In genomic region chr11:126113515-126113957, GRCh38 we compare ENCODE assay signal across 8 cellular contexts. TPM values are rescaled to one million over a fixed set of nuclear protein-coding genes. Genes with fewer than 3 reads are reported as not detected.
DNase-seq lines count a peak whose midpoint lies in the region; ATAC-seq and TF ChIP-seq lines count a peak whose summit lies in the region.

No MANE protein-coding gene starts in this region.

- no peak for ATAC-seq in natural killer cell treated with Interleukin-12 subunit alpha and Interleukin-12 subunit beta and Interleukin-15 and Interleukin-18, amount 100 ng/mL, for 72 hours
- no peak for ATAC-seq in HG02571 (IDR thresholded peaks at IDR 0.05; ENCODE audit: unreplicated experiment)

- no peak overlapping the region for H3K18ac ChIP-seq in mesenchymal stem cell (ENCODE audit: low read depth in 1 of 2, low read length in 2 of 2)

- no peak overlapping the region for H2BK5ac ChIP-seq in mesenchymal stem cell (ENCODE audit: low read depth, low read length, poor library complexity, severe bottlenecking)

- H3K27ac Mint-ChIP-seq in natural killer cell treated with Interleukin-12 subunit alpha and Interleukin-12 subunit beta and Interleukin-15 and Interleukin-18, amount 100 ng/mL, for 72 hours, result no peak overlapping the region

- no peak overlapping the region for H2BK120ac ChIP-seq in mesenchymal stem cell (ENCODE audit: low read depth, low read length)

- H3K9me3 ChIP-seq in colonic mucosa (no peaks in the 10 kb centered on the region), mesenchymal stem cell (ENCODE audit: control insufficient read depth, low read length) (no peaks in the 10 kb centered on the region)

- no peaks in the 10 kb centered on the region for H3K4me1 Mint-ChIP-seq in natural killer cell treated with Interleukin-12 subunit alpha and Interleukin-12 subunit beta and Interleukin-15 and Interleukin-18, amount 100 ng/mL, for 72 hours (ENCODE audit: low read depth in 2 of 2)

- H3K4ac ChIP-seq in mesenchymal stem cell (ENCODE audit: low read depth in 1 of 2, low read length in 2 of 2), result no peak overlapping the region

- no peak overlapping the region for H3K23ac ChIP-seq in mesenchymal stem cell (ENCODE audit: low read length in 2 of 2)

- no peak overlapping the region for H3K4me3 Mint-ChIP-seq in natural killer cell treated with Interleukin-12 subunit alpha and Interleukin-12 subunit beta and Interleukin-15 and Interleukin-18, amount 100 ng/mL, for 72 hours

- no peak overlapping the region for H4K91ac ChIP-seq in mesenchymal stem cell (ENCODE audit: low read length)

- no peaks in the 10 kb centered on the region for H3K9me3 Mint-ChIP-seq in natural killer cell treated with Interleukin-12 subunit alpha and Interleukin-12 subunit beta and Interleukin-15 and Interleukin-18, amount 100 ng/mL, for 72 hours

- H3K27ac ChIP-seq in colonic mucosa (peak overlapping the region; percentile 56), mesenchymal stem cell (ENCODE audit: low read length, poor library complexity, severe bottlenecking) (no peak overlapping the region)

- no peak overlapping the region for H2AFZ ChIP-seq in mesenchymal stem cell (ENCODE audit: low read depth, low read length)

- DNase-seq in DMS53 treated with DMSO at 0.1 percent for 48 hours (lab: John Stamatoyannopoulos, UW; ENCODE audit: unreplicated experiment), result peak; percentile 94
- peak; percentile 97 for DNase-seq in NCI-H226
- DNase-seq in colonic mucosa, result peak; percentile 89
- peak; percentile 97 for DNase-seq in mesenchymal stem cell
- DNase-seq in activated CD4-positive, alpha-beta T cell treated with anti-CD3 and anti-CD28 coated beads, Interleukin-2, amount 50 U/mL, for 4 hours, result no peak
- no peak for DNase-seq in activated effector memory CD4-positive, alpha-beta T cell treated with Interleukin-2 at 50 U/mL for 16 hours
- no peak for DNase-seq in natural killer cell treated with Interleukin-12 subunit alpha and Interleukin-12 subunit beta and Interleukin-15 and Interleukin-18, amount 100 ng/mL, for 72 hours (ENCODE audit: low spot score)

- H3K9ac ChIP-seq in colonic mucosa (ENCODE audit: low read depth in 2 of 2, low read length in 2 of 2), result peak overlapping the region in 1 of 2 donors; percentile 53
- peak overlapping the region; percentile 90 for H3K9ac ChIP-seq in mesenchymal stem cell (ENCODE audit: low read length)

- H3K27me3 Mint-ChIP-seq in natural killer cell treated with Interleukin-12 subunit alpha and Interleukin-12 subunit beta and Interleukin-15 and Interleukin-18, amount 100 ng/mL, for 72 hours, result no peaks in the 10 kb centered on the region

- no peak overlapping the region for H3K4me2 ChIP-seq in mesenchymal stem cell (ENCODE audit: low read length, poor library complexity, severe bottlenecking)

- H3K79me1 ChIP-seq in mesenchymal stem cell (replicated peaks; ENCODE audit: low read length, poor library complexity, severe bottlenecking), result no peaks in the 10 kb centered on the region

- H2BK15ac ChIP-seq in mesenchymal stem cell (ENCODE audit: low read depth, poor library complexity, severe bottlenecking), result no peak overlapping the region

- H3K27me3 ChIP-seq in colonic mucosa (no peaks in the 10 kb centered on the region), mesenchymal stem cell (ENCODE audit: control insufficient read depth in 1 of 2, insufficient read depth in 1 of 2, low read length in 2 of 2) (peaks cover 0 to 7% of the 10 kb centered on the region in 2 experiments)

- H2AK5ac ChIP-seq in mesenchymal stem cell (ENCODE audit: low read length, severe bottlenecking), result no peak overlapping the region

- no peak overlapping the region for H2BK12ac ChIP-seq in mesenchymal stem cell (ENCODE audit: low read length in 2 of 2)

- H3K14ac ChIP-seq in mesenchymal stem cell (ENCODE audit: low read length in 2 of 2), result no peak overlapping the region

- no peak overlapping the region for H4K8ac ChIP-seq in mesenchymal stem cell (ENCODE audit: low read length)

- H3K4me3 ChIP-seq in colonic mucosa (no peak overlapping the region), mesenchymal stem cell (ENCODE audit: insufficient read depth in 1 of 2, low read depth in 1 of 2, low read length in 2 of 2) (peak overlapping the region in 1 of 2 experiments; percentile 65)

- TF ChIP-seq CTCF in colonic mucosa (IDR thresholded peaks at IDR 0.05), result no peak

- 43% methylated on average over 6 of the region's 7 CpGs for WGBS in mesenchymal stem cell

- intact Hi-C loops in colonic mucosa (cut with DNase I), result no loop called here

- H3K36me3 ChIP-seq in colonic mucosa (no peaks in the 10 kb centered on the region), mesenchymal stem cell (ENCODE audit: control insufficient read depth in 1 of 2, insufficient read depth in 2 of 2, low read depth in 1 of 2, low read length in 2 of 2) (no peaks in the 10 kb centered on the region)

- H3K36me3 Mint-ChIP-seq in natural killer cell treated with Interleukin-12 subunit alpha and Interleukin-12 subunit beta and Interleukin-15 and Interleukin-18, amount 100 ng/mL, for 72 hours, result no peaks in the 10 kb centered on the region

- peaks cover 20% of the 10 kb centered on the region for H3K4me1 ChIP-seq in colonic mucosa
- peaks cover 22% of the 10 kb centered on the region for H3K4me1 ChIP-seq in mesenchymal stem cell (ENCODE audit: control insufficient read depth, insufficient read depth, low read depth, low read length)

RNA-seq across cellular contexts. Expression of gene CDON, which starts 50.9 kb away (rescaled TPM):
- 10 to 100 TPM in 1 of 2 donors, 1 to 10 TPM in 1; 2.3 to 10.5 TPM for total RNA-seq in colonic mucosa
- polyA plus RNA-seq in mesenchymal stem cell (2013, experiment 1 of 2), result 1.3 TPM
- 1.1 TPM for polyA plus RNA-seq in mesenchymal stem cell (2013, experiment 2 of 2)
- 1 to 10 TPM in 1 of 2 donors, under 1 TPM in 1; 0.59 to 2.1 TPM for total RNA-seq in natural killer cell treated with Interleukin-12 subunit alpha and Interleukin-12 subunit beta and Interleukin-15 and Interleukin-18, amount 100 ng/mL, for 72 hours

Comparison
In these comparisons a context has a peak if more than half of its experiments do, and no peak if none do; other contexts are left out.
1. DNase-seq: peak in DMS53 treated with DMSO at 0.1 percent for 48 hours (single experiment), NCI-H226 (single experiment), colonic mucosa (single experiment) and mesenchymal stem cell (single experiment); none in activated CD4-positive, alpha-beta T cell treated with anti-CD3 and anti-CD28 coated beads, Interleukin-2, amount 50 U/mL, for 4 hours (0 of 2), activated effector memory CD4-positive, alpha-beta T cell treated with Interleukin-2 at 50 U/mL for 16 hours (single experiment) and natural killer cell treated with Interleukin-12 subunit alpha and Interleukin-12 subunit beta and Interleukin-15 and Interleukin-18, amount 100 ng/mL, for 72 hours (single experiment).